13 cellular contexts compared by ENCODE assay signal in genomic region chr4:101199507-101200285, GRCh38.
A peak's percentile ranks its signal among the peaks of the same experiment; 100 is the strongest.
DNase-seq lines count a peak whose midpoint lies in the region; ATAC-seq and TF ChIP-seq lines count a peak whose summit lies in the region.
"Had no signal": no experiment of that assay in that cellular context is flagged by ENCODE, and none has a peak within 500 bp of the region (broad histone marks: within the 10 kb centered on the region; RNA-seq: fewer than 3 reads in every experiment).

No MANE protein-coding gene starts in this region.

- peak overlapping the region in 1 of 2 experiments; percentile 92; a peak in 2 of 4 replicates for H3K27ac ChIP-seq in SK-N-SH (ENCODE audit: low read depth in 2 of 2, low read length in 1 of 2)
- peak overlapping the region; percentile 78 for H3K27ac ChIP-seq in smooth muscle cell (ENCODE audit: low read depth)
- H3K27ac ChIP-seq: KMS-11 had no signal

- no peak overlapping the region for H3K4me3 Mint-ChIP-seq in activated naive CD4-positive, alpha-beta T cell treated with anti-CD3 and anti-CD28 coated beads, Interleukin-2, amount 10 ng/mL, durations not matched to agents 7 days and 5 days
- H3K4me3 Mint-ChIP-seq in activated T-helper 1 cell treated with anti-CD3 and anti-CD28 coated beads, Interleukin-12 subunit alpha, Interleukin-12 subunit beta, Interleukin-2, Interleukin-4 antibody, amounts not matched to agents 30 ng/mL and 10 ng/mL and 1 ng/mL, durations not matched to agents 14 hours and 24 hours and 36 hours = no peak overlapping the region

- peak overlapping the region in 1 of 2 experiments; percentile 22; a peak in 1 of 4 replicates for H3K4me3 ChIP-seq in SK-N-SH (ENCODE audit: low read depth in 2 of 2, low read length in 1 of 2)
- H3K4me3 ChIP-seq in smooth muscle cell = no peak overlapping the region
- H3K4me3 ChIP-seq: transverse colon had no signal

- peak; percentile 69 for ATAC-seq in Right ventricle myocardium inferior

- H3K4me2 ChIP-seq in SK-N-SH = peak overlapping the region; percentile 61; the same call in 1 of the 2 replicates
- H3K4me2 ChIP-seq in smooth muscle cell = no peak overlapping the region
- H3K4me2 ChIP-seq: KMS-11 had no signal

- H3K36me3 ChIP-seq in SK-N-SH (replicated peaks in 1 of 2; ENCODE audit: control insufficient read depth in 1 of 2, insufficient read depth in 2 of 2, low read length in 1 of 2) = peaks cover 0 to 5% of the 10 kb centered on the region in 2 experiments
- H3K36me3 ChIP-seq in smooth muscle cell (ENCODE audit: low read depth) = no peaks in the 10 kb centered on the region
- H3K36me3 ChIP-seq: transverse colon had no signal

- intact Hi-C loops in Right ventricle myocardium inferior (cut with DNase I) (no loop called here), cardiac septum (cut with DNase I) (loop anchor here (10.0 kb wide), 1 partner anchor 445 kb away; no protein-coding TSS in a partner anchor)
- intact Hi-C loops in activated T-helper 1 cell treated with anti-CD3 and anti-CD28 coated beads, Interleukin-12 subunit alpha, Interleukin-12 subunit beta, Interleukin-2, Interleukin-4 antibody, amounts not matched to agents 30 ng/mL and 10 ng/mL and 1 ng/mL, durations not matched to agents 14 hours and 24 hours and 36 hours (cut with micrococcal nuclease) = no loop called here

- H3K79me2 ChIP-seq in SK-N-SH (ENCODE audit: insufficient read depth) = peaks cover 34% of the 10 kb centered on the region
- peaks cover 76% of the 10 kb centered on the region for H3K79me2 ChIP-seq in smooth muscle cell (ENCODE audit: low read depth)

- POLR2A ChIA-PET in SK-N-SH (lab: Yijun Ruan, JAX) = no interaction called here

- H3K27me3 ChIP-seq in SK-N-SH (ENCODE audit: insufficient read depth) = no peaks in the 10 kb centered on the region
- H3K27me3 ChIP-seq in smooth muscle cell (ENCODE audit: low read depth) = no peaks in the 10 kb centered on the region
- H3K27me3 ChIP-seq: transverse colon had no signal

- H3F3A ChIP-seq in SK-N-SH (replicated peaks; ENCODE audit: insufficient read depth) (peaks cover 14% of the 10 kb centered on the region), smooth muscle cell (ENCODE audit: low read depth) (peaks cover 3% of the 10 kb centered on the region)

- H4K20me1 ChIP-seq in SK-N-SH (ENCODE audit: insufficient read depth) = no peaks in the 10 kb centered on the region; the same call in 1 of the 2 replicates
- H4K20me1 ChIP-seq in smooth muscle cell (ENCODE audit: low read depth) = peaks cover 80% of the 10 kb centered on the region

- peak overlapping the region; percentile 57; the same call in 1 of the 2 replicates for H3K9ac ChIP-seq in SK-N-SH
- no peak overlapping the region for H3K9ac ChIP-seq in smooth muscle cell (ENCODE audit: low read depth)
- H3K9ac ChIP-seq: KMS-11 had no signal

- CTCF ChIA-PET in SK-N-SH (lab: Yijun Ruan, JAX) = interaction anchor here (0.6 kb wide), 1 partner anchor 767 kb away, joined by 3 read pairs; no protein-coding TSS in a partner anchor
- CTCF ChIA-PET in activated naive CD4-positive, alpha-beta T cell treated with anti-CD3 and anti-CD28 coated beads, Interleukin-2, amount 10 ng/mL, durations not matched to agents 7 days and 5 days (lab: Charles Lee) = interaction anchor here (1.0 kb wide), 1 partner anchor 402 kb away, joined by 3 read pairs; no protein-coding TSS in a partner anchor

- TF ChIP-seq CTCF in SK-N-SH (IDR thresholded peaks at IDR 0.05) (no peak), smooth muscle cell (IDR thresholded peaks at IDR 0.05; ENCODE audit: borderline replicate concordance, insufficient read depth, poor library complexity, severe bottlenecking) (no peak)

- H3K9me2 ChIP-seq in SK-N-SH = no peaks in the 10 kb centered on the region

- peaks cover 4% of the 10 kb centered on the region for H3K4me1 Mint-ChIP-seq in activated naive CD4-positive, alpha-beta T cell treated with anti-CD3 and anti-CD28 coated beads, Interleukin-2, amount 10 ng/mL, durations not matched to agents 7 days and 5 days
- H3K4me1 Mint-ChIP-seq in activated T-helper 1 cell treated with anti-CD3 and anti-CD28 coated beads, Interleukin-12 subunit alpha, Interleukin-12 subunit beta, Interleukin-2, Interleukin-4 antibody, amounts not matched to agents 30 ng/mL and 10 ng/mL and 1 ng/mL, durations not matched to agents 14 hours and 24 hours and 36 hours (ENCODE audit: low read depth) = peaks cover 34% of the 10 kb centered on the region

- no peak for DNase-seq in Right ventricle myocardium inferior (ENCODE audit: missing footprints)
- DNase-seq in cardiac septum (ENCODE audit: low spot score) = no peak
- peak; percentile 2 for DNase-seq in SK-N-SH
- peak; percentile 19 for DNase-seq in glomerular visceral epithelial cell (ENCODE audit: extremely low spot score)
- DNase-seq in smooth muscle cell (lab: John Stamatoyannopoulos, UW; ENCODE audit: unreplicated experiment) = no peak
- DNase-seq in activated CD4-positive, alpha-beta T cell treated with anti-CD3 and anti-CD28 coated beads, Interleukin-2, amount 50 U/mL, for 1 hour = no peak
- no peak for DNase-seq in activated naive CD4-positive, alpha-beta T cell treated with anti-CD3 and anti-CD28 coated beads, Interleukin-2, amount 10 ng/mL, durations not matched to agents 7 days and 5 days
- no peak for DNase-seq in activated T-helper 1 cell treated with anti-CD3 and anti-CD28 coated beads, Interleukin-12 subunit alpha, Interleukin-12 subunit beta, Interleukin-2, Interleukin-4 antibody, amounts not matched to agents 30 ng/mL and 10 ng/mL and 1 ng/mL, durations not matched to agents 14 hours and 24 hours and 36 hours (ENCODE audit: low spot score)
- DNase-seq: CD4-positive, CD25-positive, alpha-beta regulatory T cell; GOT3; retina; transverse colon had no signal

- no peaks in the 10 kb centered on the region for H3K9me3 ChIP-seq in SK-N-SH
- no peaks in the 10 kb centered on the region for H3K9me3 ChIP-seq in smooth muscle cell (replicated peaks; ENCODE audit: low read depth)
- H3K9me3 ChIP-seq: transverse colon had no signal

- no peaks in the 10 kb centered on the region for H3K27me3 Mint-ChIP-seq in activated naive CD4-positive, alpha-beta T cell treated with anti-CD3 and anti-CD28 coated beads, Interleukin-2, amount 10 ng/mL, durations not matched to agents 7 days and 5 days
- H3K27me3 Mint-ChIP-seq in activated T-helper 1 cell treated with anti-CD3 and anti-CD28 coated beads, Interleukin-12 subunit alpha, Interleukin-12 subunit beta, Interleukin-2, Interleukin-4 antibody, amounts not matched to agents 30 ng/mL and 10 ng/mL and 1 ng/mL, durations not matched to agents 14 hours and 24 hours and 36 hours (ENCODE audit: insufficient read depth) = peaks cover 4% of the 10 kb centered on the region
- H3K27me3 Mint-ChIP-seq: CD4-positive, CD25-positive, alpha-beta regulatory T cell had no signal

- TF ChIP-seq RAD21 in SK-N-SH (IDR thresholded peaks at IDR 0.05; ENCODE audit: low read length) = no peak

- no peaks in the 10 kb centered on the region for H3K9me3 Mint-ChIP-seq in activated naive CD4-positive, alpha-beta T cell treated with anti-CD3 and anti-CD28 coated beads, Interleukin-2, amount 10 ng/mL, durations not matched to agents 7 days and 5 days
- no peaks in the 10 kb centered on the region for H3K9me3 Mint-ChIP-seq in activated T-helper 1 cell treated with anti-CD3 and anti-CD28 coated beads, Interleukin-12 subunit alpha, Interleukin-12 subunit beta, Interleukin-2, Interleukin-4 antibody, amounts not matched to agents 30 ng/mL and 10 ng/mL and 1 ng/mL, durations not matched to agents 14 hours and 24 hours and 36 hours
- H3K9me3 Mint-ChIP-seq: CD4-positive, CD25-positive, alpha-beta regulatory T cell had no signal

- no peak overlapping the region for H3K27ac Mint-ChIP-seq in activated naive CD4-positive, alpha-beta T cell treated with anti-CD3 and anti-CD28 coated beads, Interleukin-2, amount 10 ng/mL, durations not matched to agents 7 days and 5 days
- H3K27ac Mint-ChIP-seq in activated T-helper 1 cell treated with anti-CD3 and anti-CD28 coated beads, Interleukin-12 subunit alpha, Interleukin-12 subunit beta, Interleukin-2, Interleukin-4 antibody, amounts not matched to agents 30 ng/mL and 10 ng/mL and 1 ng/mL, durations not matched to agents 14 hours and 24 hours and 36 hours = no peak overlapping the region

- TF ChIP-seq EP300 in SK-N-SH (IDR thresholded peaks at IDR 0.05; ENCODE audit: borderline replicate concordance in 1 of 2, low read depth in 1 of 2, low read length in 1 of 2) = no peak

- no peak overlapping the region for H2AFZ ChIP-seq in SK-N-SH (ENCODE audit: low read depth)
- no peak overlapping the region for H2AFZ ChIP-seq in smooth muscle cell (ENCODE audit: low read depth)

- 71% methylated on average over 3 of the region's 3 CpGs for WGBS in SK-N-SH (ENCODE audit: low lambda C conversion rate)
- 73% methylated on average over 3 of the region's 3 CpGs for WGBS in smooth muscle cell (ENCODE audit: low lambda C conversion rate)

- H3K36me3 Mint-ChIP-seq in activated naive CD4-positive, alpha-beta T cell treated with anti-CD3 and anti-CD28 coated beads, Interleukin-2, amount 10 ng/mL, durations not matched to agents 7 days and 5 days = no peaks in the 10 kb centered on the region
- H3K36me3 Mint-ChIP-seq in activated T-helper 1 cell treated with anti-CD3 and anti-CD28 coated beads, Interleukin-12 subunit alpha, Interleukin-12 subunit beta, Interleukin-2, Interleukin-4 antibody, amounts not matched to agents 30 ng/mL and 10 ng/mL and 1 ng/mL, durations not matched to agents 14 hours and 24 hours and 36 hours (ENCODE audit: low read depth) = peaks cover 4% of the 10 kb centered on the region

- H3K4me1 ChIP-seq in SK-N-SH (ENCODE audit: control insufficient read depth in 1 of 2, insufficient read depth in 2 of 2, low read depth in 1 of 2, low read length in 1 of 2) = peaks cover 8 to 16% of the 10 kb centered on the region in 2 experiments
- no peaks in the 10 kb centered on the region for H3K4me1 ChIP-seq in smooth muscle cell (ENCODE audit: low read depth)

TF ChIP-seq in SK-N-SH, 30 proteins besides CTCF, POLR2A, EP300 and RAD21:
- 0 out of 2 replicates have a peak, but pooled peaks have one; percentile 31 for TF ChIP-seq NFIC (IDR thresholded peaks at IDR 0.05; ENCODE audit: borderline replicate concordance)
- TF ChIP-seq USF1 (IDR thresholded peaks at IDR 0.05; ENCODE audit: borderline replicate concordance, low read depth) = no peak
- TF ChIP-seq TEAD4 (IDR thresholded peaks at IDR 0.05; ENCODE audit: borderline replicate concordance, insufficient read depth) = no peak
- TF ChIP-seq FOSL2 (IDR thresholded peaks at IDR 0.05; ENCODE audit: borderline replicate concordance, low read depth) = peak; percentile 32; the same call in 1 of the 2 replicates
- TF ChIP-seq TCF12 (IDR thresholded peaks at IDR 0.05) = peak; percentile 66
- TF ChIP-seq POLR2AphosphoS5 (IDR thresholded peaks at IDR 0.05; ENCODE audit: low read depth, low read length) = no peak

Comparison
In these comparisons a context has a peak if more than half of its experiments do, and no peak if none do; other contexts are left out.
1. DNase-seq: peak in SK-N-SH (single experiment) and glomerular visceral epithelial cell (single experiment); none in Right ventricle myocardium inferior (single experiment), cardiac septum (single experiment), smooth muscle cell (single experiment), activated CD4-positive, alpha-beta T cell treated with anti-CD3 and anti-CD28 coated beads, Interleukin-2, amount 50 U/mL, for 1 hour (single experiment), activated naive CD4-positive, alpha-beta T cell treated with anti-CD3 and anti-CD28 coated beads, Interleukin-2, amount 10 ng/mL, durations not matched to agents 7 days and 5 days (single experiment) and activated T-helper 1 cell treated with anti-CD3 and anti-CD28 coated beads, Interleukin-12 subunit alpha, Interleukin-12 subunit beta, Interleukin-2, Interleukin-4 antibody, amounts not matched to agents 30 ng/mL and 10 ng/mL and 1 ng/mL, durations not matched to agents 14 hours and 24 hours and 36 hours (single experiment).